8 cellular contexts compared by ENCODE assay signal in genomic region chr10:80471715-80472233, GRCh38. TPM values are rescaled to one million over a fixed set of nuclear protein-coding genes. Genes with fewer than 3 reads are reported as not detected.
DNase-seq lines count a peak whose midpoint lies in the region; ATAC-seq, FAIRE-seq and TF ChIP-seq lines count a peak whose summit lies in the region.
"Had no signal": no experiment of that assay in that cellular context is flagged by ENCODE, and none has a peak within 500 bp of the region (broad histone marks: within the 10 kb centered on the region; RNA-seq: fewer than 3 reads in every experiment).

No MANE protein-coding gene starts in this region.

- TF ChIP-seq CTCF in OCI-LY7 (conservative IDR thresholded peaks at IDR 0.05; ENCODE audit: low read length): no peak
- TF ChIP-seq CTCF in endothelial cell of umbilical vein (IDR thresholded peaks at IDR 0.05; ENCODE audit: extremely low read depth in 1 of 2, insufficient read depth in 1 of 2, low read depth in 1 of 2, low read length in 2 of 2): no peak
- TF ChIP-seq CTCF in upper lobe of right lung (IDR thresholded peaks at IDR 0.05): no peak
- no peak for TF ChIP-seq CTCF in MM.1S (IDR thresholded peaks at IDR 0.05; ENCODE audit: low read length)

- no peak overlapping the region; the same call in 1 of the 2 replicates for H2AFZ ChIP-seq in OCI-LY7 (ENCODE audit: low read length)
- H2AFZ ChIP-seq in endothelial cell of umbilical vein (ENCODE audit: low read depth, low read length): no peak overlapping the region
- H2AFZ ChIP-seq in MM.1S (ENCODE audit: low read length): no peak overlapping the region

- ATAC-seq in GM18868 (IDR thresholded peaks at IDR 0.05; ENCODE audit: unreplicated experiment): peak; percentile 49
- ATAC-seq in HG02610 (IDR thresholded peaks at IDR 0.05; ENCODE audit: unreplicated experiment): peak; percentile 44
- peak; percentile 6 for ATAC-seq in upper lobe of right lung

- H4K20me1 ChIP-seq in OCI-LY7 (ENCODE audit: insufficient read depth, low read length): no peaks in the 10 kb centered on the region
- peaks cover 2% of the 10 kb centered on the region for H4K20me1 ChIP-seq in endothelial cell of umbilical vein (replicated peaks; ENCODE audit: control insufficient read depth, extremely low read depth, insufficient read depth, low read length)
- no peaks in the 10 kb centered on the region; the same call in 1 of the 2 replicates for H4K20me1 ChIP-seq in MM.1S (ENCODE audit: insufficient read depth, low read length)

- H3K27me3 ChIP-seq in endothelial cell of umbilical vein (ENCODE audit: control insufficient read depth in 2 of 2, insufficient read depth in 2 of 2, low read length in 2 of 2) (no peaks in the 10 kb centered on the region), upper lobe of right lung (no peaks in the 10 kb centered on the region), MM.1S (replicated peaks; ENCODE audit: insufficient read depth, low read length) (no peaks in the 10 kb centered on the region)

- no peak for FAIRE-seq in endothelial cell of umbilical vein (lab: Jason Lieb, UNC)

- H3K27ac ChIP-seq in OCI-LY7 (ENCODE audit: low read depth, low read length, poor library complexity, severe bottlenecking) (peak overlapping the region; percentile 86), endothelial cell of umbilical vein (ENCODE audit: insufficient read depth, low read depth, low read length) (peak overlapping the region; percentile 48), upper lobe of right lung (peak overlapping the region; percentile 70), MM.1S (ENCODE audit: low read length) (no peak overlapping the region)
- H3K27ac ChIP-seq: SK-N-MC had no signal

- H3F3A ChIP-seq in MM.1S (ENCODE audit: insufficient read depth, low read length): no peaks in the 10 kb centered on the region

- dilution Hi-C loops in endothelial cell of umbilical vein (cut with MboI; ENCODE audit: extremely low pct_ligation_motif_present, low sequenced_read_pairs): no loop called here

- CTCF ChIA-PET in OCI-LY7 (lab: Charles Lee; ENCODE audit: unreplicated experiment): interaction anchor here (0.6 to 1.0 kb wide), 3 partner anchors 19 to 334 kb away, joined by 3 to 4 read pairs (median 3); no protein-coding TSS in a partner anchor
- CTCF ChIA-PET in endothelial cell of umbilical vein (lab: Charles Lee): interaction anchor here (1.1 to 37.4 kb wide), 6 partner anchors 12 to 34 kb away, joined by 3 to 1118 read pairs (median 8); no protein-coding TSS in a partner anchor

- H3K4me3 ChIP-seq in OCI-LY7 (ENCODE audit: low read depth, low read length, poor library complexity, severe bottlenecking): peak overlapping the region; percentile 44
- no peak overlapping the region for H3K4me3 ChIP-seq in endothelial cell of umbilical vein (replicated peaks in 1 of 3; ENCODE audit: insufficient read depth in 1 of 3, low read depth in 1 of 3, low read length in 3 of 3)
- no peak overlapping the region for H3K4me3 ChIP-seq in upper lobe of right lung
- no peak overlapping the region for H3K4me3 ChIP-seq in MM.1S (ENCODE audit: low read length)
- H3K4me3 ChIP-seq: SK-N-MC had no signal

- no peaks in the 10 kb centered on the region for H3K9me1 ChIP-seq in endothelial cell of umbilical vein (replicated peaks; ENCODE audit: control insufficient read depth, extremely low read depth, insufficient read depth, low read length)

- H3K9me3 ChIP-seq in OCI-LY7 (ENCODE audit: low read length) (no peaks in the 10 kb centered on the region), endothelial cell of umbilical vein (replicated peaks; ENCODE audit: control insufficient read depth, insufficient read depth, low read length) (no peaks in the 10 kb centered on the region), upper lobe of right lung (no peaks in the 10 kb centered on the region), MM.1S (replicated peaks; ENCODE audit: insufficient read depth, low read length) (no peaks in the 10 kb centered on the region)

- intact Hi-C loops in OCI-LY7 (cut with micrococcal nuclease; ENCODE audit: unreplicated experiment) (loop anchor here (2.0 kb wide), 1 partner anchor 15 kb away; no protein-coding TSS in a partner anchor), endothelial cell of umbilical vein (cut with micrococcal nuclease) (no loop called here), upper lobe of right lung (cut with DNase I) (no loop called here)

- TF ChIP-seq POLR2A in endothelial cell of umbilical vein (IDR thresholded peaks at IDR 0.05; ENCODE audit: low read depth, low read length): no peak

- BruUV-seq in OCI-LY7 (replicated peaks; lab: Mats Ljungman, UMichigan): no TSS peak
- BruUV-seq in endothelial cell of umbilical vein (replicated peaks; lab: Mats Ljungman, UMichigan): no TSS peak

- H3K4me1 ChIP-seq in OCI-LY7 (ENCODE audit: insufficient read depth, low read length, poor library complexity, severe bottlenecking) (peaks cover 81% of the 10 kb centered on the region), endothelial cell of umbilical vein (ENCODE audit: control insufficient read depth, extremely low read depth, insufficient read depth, low read length) (peaks cover 82% of the 10 kb centered on the region), upper lobe of right lung (peaks cover 92% of the 10 kb centered on the region), MM.1S (ENCODE audit: low read length) (no peaks in the 10 kb centered on the region)

- POLR2A ChIA-PET in OCI-LY7 (lab: Charles Lee): interaction anchor here (0.6 to 3.1 kb wide), 8 partner anchors 7 to 47 kb away, joined by 3 to 19 read pairs (median 6); partner anchors contain the start of gene TSPAN14
- POLR2A ChIA-PET in endothelial cell of umbilical vein (lab: Charles Lee): no interaction called here

- DNase-seq in OCI-LY7 (ENCODE audit: low spot score): peak; percentile 44
- DNase-seq in endothelial cell of umbilical vein (ENCODE audit: low read depth, low spot score): no peak
- DNase-seq in upper lobe of right lung: no peak
- DNase-seq in GM19240 (ENCODE audit: insufficient read length, low spot score): no peak
- DNase-seq in MM.1S: no peak

- H3K9me2 ChIP-seq in OCI-LY7 (ENCODE audit: insufficient read depth, low read length) (no peaks in the 10 kb centered on the region), MM.1S (replicated peaks; ENCODE audit: insufficient read depth, low read length) (no peaks in the 10 kb centered on the region)

- no peak overlapping the region for H3K9ac ChIP-seq in endothelial cell of umbilical vein (replicated peaks; ENCODE audit: extremely low read depth, insufficient read depth, low read length)
- no peak overlapping the region for H3K9ac ChIP-seq in MM.1S (ENCODE audit: low read length)

- H3K36me3 ChIP-seq in OCI-LY7 (ENCODE audit: insufficient read depth, low read length) (peaks cover 47% of the 10 kb centered on the region), endothelial cell of umbilical vein (ENCODE audit: control insufficient read depth in 2 of 2, extremely low read depth in 1 of 2, insufficient read depth in 2 of 2, low read length in 2 of 2) (peaks cover 12 to 20% of the 10 kb centered on the region in 2 experiments), upper lobe of right lung (peaks cover 35% of the 10 kb centered on the region), MM.1S (replicated peaks; ENCODE audit: insufficient read depth, low read length) (no peaks in the 10 kb centered on the region)

- H3K4me2 ChIP-seq in OCI-LY7 (ENCODE audit: low read length) (peak overlapping the region; percentile 71), endothelial cell of umbilical vein (ENCODE audit: insufficient read depth, low read length) (peak overlapping the region; percentile 40), MM.1S (ENCODE audit: low read depth, low read length) (no peak overlapping the region)

- H3K79me2 ChIP-seq in OCI-LY7 (ENCODE audit: insufficient read depth, low read depth, low read length) (peaks cover 90% of the 10 kb centered on the region), endothelial cell of umbilical vein (ENCODE audit: control insufficient read depth, insufficient read depth, low read length) (peaks cover 100% of the 10 kb centered on the region), MM.1S (ENCODE audit: low read length) (no peaks in the 10 kb centered on the region)

TF ChIP-seq in endothelial cell of umbilical vein, 7 proteins besides CTCF, POLR2A, EP300 and RAD21:
- TF ChIP-seq EZH2 (IDR thresholded peaks at IDR 0.05; ENCODE audit: borderline replicate concordance, low read depth, low read length, severe bottlenecking) (no peak), MYC (IDR thresholded peaks at IDR 0.05; ENCODE audit: low read depth, low read length) (no peak), POLR2AphosphoS5 (IDR thresholded peaks at IDR 0.05; ENCODE audit: insufficient read depth, low read depth, low read length) (no peak), JUN (IDR thresholded peaks at IDR 0.05; ENCODE audit: borderline replicate concordance, insufficient read depth, insufficient read length, low read depth) (no peak), GATA2 (IDR thresholded peaks at IDR 0.05; ENCODE audit: insufficient read depth, insufficient read length, low read depth, low read length) (no peak), FOS (IDR thresholded peaks at IDR 0.05; ENCODE audit: borderline replicate concordance, insufficient read depth, low read length) (no peak)
- TF ChIP-seq, protein P1, sequence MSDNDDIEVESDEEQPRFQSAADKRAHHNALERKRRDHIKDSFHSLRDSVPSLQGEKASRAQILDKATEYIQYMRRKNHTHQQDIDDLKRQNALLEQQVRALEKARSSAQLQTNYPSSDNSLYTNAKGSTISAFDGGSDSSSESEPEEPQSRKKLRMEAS (IDR thresholded peaks at IDR 0.05; ENCODE audit: insufficient read depth, insufficient read length): no peak
TF ChIP-seq in endothelial cell of umbilical vein: peak in this region for 0.

RNA-seq across cellular contexts. Expression of gene TSPAN14, which starts 17.7 kb away (rescaled TPM):
- 15.5 and 17.0 TPM in 2 replicates for total RNA-seq in OCI-LY7 (2014; rRNA removed; shearing (Covaris generic))
- total RNA-seq in OCI-LY7 (2022): 33.4 and 33.6 TPM in 2 replicates
- 237 and 242 TPM in 2 replicates for total RNA-seq in endothelial cell of umbilical vein
- polyA plus RNA-seq in endothelial cell of umbilical vein: 210 and 211 TPM in 2 replicates
- polyA plus RNA-seq in endothelial cell of umbilical vein (2011; cell fraction: cytosol; rRNA removed): 175 and 189 TPM in 2 replicates
- 188 and 193 TPM in 2 replicates for polyA plus RNA-seq in endothelial cell of umbilical vein (2011; cell fraction: nucleus; rRNA removed)
- polyA plus RNA-seq in endothelial cell of umbilical vein (2012): 199 and 207 TPM in 2 replicates
- polyA minus RNA-seq in endothelial cell of umbilical vein: 175 and 203 TPM in 2 replicates
- polyA minus RNA-seq in endothelial cell of umbilical vein (2011; cell fraction: cytosol; rRNA and poly(A)+ RNA removed): 8.0 TPM
- polyA minus RNA-seq in endothelial cell of umbilical vein (2011; cell fraction: nucleus; rRNA and poly(A)+ RNA removed): 82.2 and 84.2 TPM in 2 replicates
- total RNA-seq in upper lobe of right lung: 157 TPM
